ENCODE assay signal across 27 cellular contexts in the genomic region with DNA sequence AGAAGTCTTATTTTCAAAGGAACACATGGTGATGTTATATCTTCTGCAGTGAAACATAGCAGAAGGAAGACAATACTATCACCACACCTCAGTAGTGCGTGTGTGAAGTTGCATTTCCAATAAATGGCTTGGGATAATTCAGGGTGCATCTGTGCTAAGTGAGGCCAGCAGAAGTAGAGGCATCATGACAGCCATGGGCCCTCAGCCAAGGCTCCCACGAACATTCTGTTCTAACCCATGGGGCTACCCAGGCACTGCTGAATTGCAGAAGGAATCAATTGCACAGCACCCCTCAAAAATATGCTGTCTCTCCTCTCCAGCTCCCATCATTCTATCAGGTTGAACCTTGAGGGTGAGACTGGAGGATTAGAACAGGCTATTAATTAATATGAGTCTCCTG.
"Had no signal": no experiment of that assay in that cellular context is flagged by ENCODE, and none has a peak within 500 bp of the region (broad histone marks: within the 10 kb centered on the region; RNA-seq: fewer than 3 reads in every experiment).

No MANE protein-coding gene starts in this region.

- H3K4me3 ChIP-seq: stomach, suprapubic skin, testis, thoracic aorta, thyroid gland, tibial artery, tibial nerve, transverse colon, upper lobe of left lung, upper lobe of right lung, uterus, vagina had no signal

- H3K9me3 ChIP-seq: stomach, suprapubic skin, testis, thoracic aorta, thyroid gland, tibial artery, tibial nerve, transverse colon, upper lobe of left lung, upper lobe of right lung, uterus, vagina had no signal

- H3K27ac ChIP-seq: stomach, suprapubic skin, testis, thoracic aorta, thyroid gland, tibial artery, tibial nerve, transverse colon, upper lobe of left lung, upper lobe of right lung, uterus, vagina had no signal

- H3K4me3 Mint-ChIP-seq: stimulated activated effector memory CD8-positive, alpha-beta T cell treated with anti-CD3 and anti-CD28 coated beads, Interleukin-12 subunit alpha, Interleukin-12 subunit beta, amount 100 ng/mL, for 72 hours; stimulated activated memory B cell treated with anti-CD40 and anti-IgM and Interleukin-4, amounts not matched to agents 10 μg/mL and 1 μg/mL and 100 μg/mL, for 72 hours; stimulated activated naive B cell treated with anti-CD40 and anti-IgM and Interleukin-4, amounts not matched to agents 10 μg/mL and 1 μg/mL and 100 μg/mL, for 72 hours; stimulated activated naive CD8-positive, alpha-beta T cell treated with anti-CD3 and anti-CD28 coated beads, Interleukin-15, amount 100 ng/mL, for 72 hours; stimulated activated naive CD8-positive, alpha-beta T cell treated with anti-CD3 and anti-CD28 coated beads, Interleukin-15, Interleukin-2, amounts not matched to agents 100 ng/mL and 50 ng/mL, for 24 hours; type B pancreatic cell had no signal

- H3K36me3 Mint-ChIP-seq: stimulated activated effector memory CD8-positive, alpha-beta T cell treated with anti-CD3 and anti-CD28 coated beads, Interleukin-12 subunit alpha, Interleukin-12 subunit beta, amount 100 ng/mL, for 72 hours had no signal

- H3K27me3 ChIP-seq: stomach, suprapubic skin, testis, thyroid gland, tibial artery, tibial nerve, transverse colon, upper lobe of left lung, upper lobe of right lung, uterus, vagina had no signal

- H3K4me1 Mint-ChIP-seq: stimulated activated effector memory CD8-positive, alpha-beta T cell treated with anti-CD3 and anti-CD28 coated beads, Interleukin-12 subunit alpha, Interleukin-12 subunit beta, amount 100 ng/mL, for 72 hours; stimulated activated memory B cell treated with anti-CD40 and anti-IgM and Interleukin-4, amounts not matched to agents 10 μg/mL and 1 μg/mL and 100 μg/mL, for 72 hours; stimulated activated naive B cell treated with anti-CD40 and anti-IgM and Interleukin-4, amounts not matched to agents 10 μg/mL and 1 μg/mL and 100 μg/mL, for 72 hours; stimulated activated naive CD8-positive, alpha-beta T cell treated with anti-CD3 and anti-CD28 coated beads, Interleukin-15, amount 100 ng/mL, for 72 hours had no signal

- H3K4me1 ChIP-seq: stomach, suprapubic skin, testis, tibial nerve, transverse colon, upper lobe of left lung, upper lobe of right lung, uterus, vagina had no signal

- H3K27me3 Mint-ChIP-seq: stimulated activated memory B cell treated with anti-CD40 and anti-IgM and Interleukin-4, amounts not matched to agents 10 μg/mL and 1 μg/mL and 100 μg/mL, for 72 hours; stimulated activated naive B cell treated with anti-CD40 and anti-IgM and Interleukin-4, amounts not matched to agents 10 μg/mL and 1 μg/mL and 100 μg/mL, for 72 hours; stimulated activated naive CD8-positive, alpha-beta T cell treated with anti-CD3 and anti-CD28 coated beads, Interleukin-15, amount 100 ng/mL, for 72 hours; stimulated activated naive CD8-positive, alpha-beta T cell treated with anti-CD3 and anti-CD28 coated beads, Interleukin-15, Interleukin-2, amounts not matched to agents 100 ng/mL and 50 ng/mL, for 24 hours; type B pancreatic cell had no signal

- DNase-seq: stimulated activated CD4-positive, alpha-beta T cell treated with anti-CD3 and anti-CD28 coated beads, Interleukin-2, amount 100 ng/mL, for 48 hours; stimulated activated CD4-positive, alpha-beta T cell treated with anti-CD3 and anti-CD28 coated beads, Interleukin-4, amount 100 ng/mL, for 1 hour; stimulated activated CD4-positive, alpha-beta T cell treated with anti-CD3 and anti-CD28 coated beads, Interleukin-4, amount 100 ng/mL, for 24 hours; stimulated activated CD4-positive, alpha-beta T cell treated with anti-CD3 and anti-CD28 coated beads, Interleukin-4, amount 100 ng/mL, for 4 hours; stimulated activated CD8-positive, alpha-beta memory T cell treated with anti-CD3 and anti-CD28 coated beads, Interleukin-4, amount 100 ng/mL, for 48 hours; stimulated activated naive B cell treated with anti-CD40 and anti-IgM and Interleukin-4, amounts not matched to agents 10 μg/mL and 1 μg/mL and 100 μg/mL, for 72 hours; stimulated activated naive CD4-positive, alpha-beta T cell; stimulated activated naive CD4-positive, alpha-beta T cell treated with Interleukin-2 at 50 U/mL for 16 hours; stimulated activated naive CD8-positive, alpha-beta T cell treated with anti-CD3 and anti-CD28 coated beads, Interleukin-15, amount 100 ng/mL, for 72 hours; stimulated activated naive CD8-positive, alpha-beta T cell treated with anti-CD3 and anti-CD28 coated beads, Interleukin-15, Interleukin-2, amounts not matched to agents 100 U/mL and 50 U/mL, for 24 hours; stomach; substantia nigra; testis; thyroid gland; tibial artery; transverse colon; upper lobe of left lung; upper lobe of right lung; uterus had no signal

- H3K9me3 Mint-ChIP-seq: stimulated activated effector memory CD8-positive, alpha-beta T cell treated with anti-CD3 and anti-CD28 coated beads, Interleukin-12 subunit alpha, Interleukin-12 subunit beta, amount 100 ng/mL, for 72 hours; stimulated activated memory B cell treated with anti-CD40 and anti-IgM and Interleukin-4, amounts not matched to agents 10 μg/mL and 1 μg/mL and 100 μg/mL, for 72 hours; stimulated activated naive B cell treated with anti-CD40 and anti-IgM and Interleukin-4, amounts not matched to agents 10 μg/mL and 1 μg/mL and 100 μg/mL, for 72 hours; stimulated activated naive CD8-positive, alpha-beta T cell treated with anti-CD3 and anti-CD28 coated beads, Interleukin-15, amount 100 ng/mL, for 72 hours; type B pancreatic cell had no signal

- ATAC-seq: stimulated activated effector memory CD8-positive, alpha-beta T cell treated with anti-CD3 and anti-CD28 coated beads, Interleukin-12 subunit alpha, Interleukin-12 subunit beta, amount 100 ng/mL, for 72 hours; stimulated activated memory B cell treated with anti-CD40 and anti-IgM and Interleukin-4, amounts not matched to agents 10 μg/mL and 1 μg/mL and 100 μg/mL, for 72 hours; stimulated activated naive B cell treated with anti-CD40 and anti-IgM and Interleukin-4, amounts not matched to agents 10 μg/mL and 1 μg/mL and 100 μg/mL, for 72 hours; stimulated activated naive CD8-positive, alpha-beta T cell treated with anti-CD3 and anti-CD28 coated beads, Interleukin-15, amount 100 ng/mL, for 72 hours; stimulated activated naive CD8-positive, alpha-beta T cell treated with anti-CD3 and anti-CD28 coated beads, Interleukin-15, Interleukin-2, amounts not matched to agents 100 U/mL and 50 U/mL, for 24 hours; upper lobe of right lung had no signal

- H3K27ac Mint-ChIP-seq: stimulated activated effector memory CD8-positive, alpha-beta T cell treated with anti-CD3 and anti-CD28 coated beads, Interleukin-12 subunit alpha, Interleukin-12 subunit beta, amount 100 ng/mL, for 72 hours; stimulated activated memory B cell treated with anti-CD40 and anti-IgM and Interleukin-4, amounts not matched to agents 10 μg/mL and 1 μg/mL and 100 μg/mL, for 72 hours; stimulated activated naive B cell treated with anti-CD40 and anti-IgM and Interleukin-4, amounts not matched to agents 10 μg/mL and 1 μg/mL and 100 μg/mL, for 72 hours; stimulated activated naive CD8-positive, alpha-beta T cell treated with anti-CD3 and anti-CD28 coated beads, Interleukin-15, Interleukin-2, amounts not matched to agents 100 ng/mL and 50 ng/mL, for 24 hours; type B pancreatic cell had no signal

- H3K36me3 ChIP-seq: stomach, suprapubic skin, thoracic aorta, thyroid gland, tibial artery, tibial nerve, transverse colon, upper lobe of left lung, upper lobe of right lung, uterus, vagina had no signal
